1 cellular context compared by ENCODE assay signal in genomic region chr5:40828690-40829661, GRCh38.
TF ChIP-seq lines count a peak whose summit lies in the region.

No MANE protein-coding gene starts in this region.

TF ChIP-seq in K562, 482 proteins besides CTCF, POLR2A, EP300 and RAD21 (continued from another document):
- TF ChIP-seq THAP12 (CRISPR knock-in tag; IDR thresholded peaks at IDR 0.05) = no peak; the same call in 1 of the 2 replicates
- TF ChIP-seq ZNF140 (CRISPR knock-in tag; IDR thresholded peaks at IDR 0.05) = no peak
- no peak for TF ChIP-seq ZNF239 (CRISPR knock-in tag; IDR thresholded peaks at IDR 0.05)
- TF ChIP-seq, protein P1, sequence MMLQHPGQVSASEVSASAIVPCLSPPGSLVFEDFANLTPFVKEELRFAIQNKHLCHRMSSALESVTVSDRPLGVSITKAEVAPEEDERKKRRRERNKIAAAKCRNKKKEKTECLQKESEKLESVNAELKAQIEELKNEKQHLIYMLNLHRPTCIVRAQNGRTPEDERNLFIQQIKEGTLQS (IDR thresholded peaks at IDR 0.05) = no peak
- TF ChIP-seq, protein P1 (CRISPR knock-in tag; conservative IDR thresholded peaks at IDR 0.05) = peak; percentile 65; the same call in 1 of the 2 replicates
- no peak for TF ChIP-seq GTF2A2 (tag; IDR thresholded peaks at IDR 0.05)
- TF ChIP-seq GATA2 (CRISPR knock-in tag; IDR thresholded peaks at IDR 0.05) = no peak
- no peak for TF ChIP-seq ZNF197 (CRISPR knock-in tag; IDR thresholded peaks at IDR 0.05; ENCODE audit: low read depth)
- TF ChIP-seq ETV1 (tag; conservative IDR thresholded peaks at IDR 0.05; ENCODE audit: low read depth) = no peak
- TF ChIP-seq VEZF1 (CRISPR knock-in tag; IDR thresholded peaks at IDR 0.05) = no peak
- no peak for TF ChIP-seq CEBPG (CRISPR knock-in tag; IDR thresholded peaks at IDR 0.05)
- TF ChIP-seq CEBPG (tag; conservative IDR thresholded peaks at IDR 0.05 in 1 of 2, IDR thresholded peaks at IDR 0.05 in 1 of 2) = no peak
- TF ChIP-seq SREBF2 (CRISPR knock-in tag; IDR thresholded peaks at IDR 0.05) = no peak
- TF ChIP-seq BCOR (IDR thresholded peaks at IDR 0.05) = no peak
- no peak for TF ChIP-seq C11orf30 (IDR thresholded peaks at IDR 0.05; ENCODE audit: low read depth)
- TF ChIP-seq, protein P2, sequence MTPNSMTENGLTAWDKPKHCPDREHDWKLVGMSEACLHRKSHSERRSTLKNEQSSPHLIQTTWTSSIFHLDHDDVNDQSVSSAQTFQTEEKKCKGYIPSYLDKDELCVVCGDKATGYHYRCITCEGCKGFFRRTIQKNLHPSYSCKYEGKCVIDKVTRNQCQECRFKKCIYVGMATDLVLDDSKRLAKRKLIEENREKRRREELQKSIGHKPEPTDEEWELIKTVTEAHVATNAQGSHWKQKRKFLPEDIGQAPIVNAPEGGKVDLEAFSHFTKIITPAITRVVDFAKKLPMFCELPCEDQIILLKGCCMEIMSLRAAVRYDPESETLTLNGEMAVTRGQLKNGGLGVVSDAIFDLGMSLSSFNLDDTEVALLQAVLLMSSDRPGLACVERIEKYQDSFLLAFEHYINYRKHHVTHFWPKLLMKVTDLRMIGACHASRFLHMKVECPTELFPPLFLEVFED (CRISPR knock-in tag; conservative IDR thresholded peaks at IDR 0.05) = peak; percentile 94
- no peak for TF ChIP-seq FOXK2 (conservative IDR thresholded peaks at IDR 0.05 in 1 of 2, IDR thresholded peaks at IDR 0.05 in 1 of 2; ENCODE audit: low read depth in 2 of 2)
- no peak for TF ChIP-seq KDM4B (IDR thresholded peaks at IDR 0.05; ENCODE audit: borderline replicate concordance in 2 of 2, low read depth in 1 of 2)
- peak; percentile 51; the same call in 1 of the 2 replicates for TF ChIP-seq SMAD3 (CRISPR knock-in tag; conservative IDR thresholded peaks at IDR 0.05)
- TF ChIP-seq CHD4 (IDR thresholded peaks at IDR 0.05; ENCODE audit: insufficient read depth, insufficient replicate concordance, low read depth, low read length, poor library complexity, severe bottlenecking) = no peak
- no peak for TF ChIP-seq SREBF1 (IDR thresholded peaks at IDR 0.05; ENCODE audit: borderline replicate concordance, low read depth, low read length)
- TF ChIP-seq, protein P3, sequence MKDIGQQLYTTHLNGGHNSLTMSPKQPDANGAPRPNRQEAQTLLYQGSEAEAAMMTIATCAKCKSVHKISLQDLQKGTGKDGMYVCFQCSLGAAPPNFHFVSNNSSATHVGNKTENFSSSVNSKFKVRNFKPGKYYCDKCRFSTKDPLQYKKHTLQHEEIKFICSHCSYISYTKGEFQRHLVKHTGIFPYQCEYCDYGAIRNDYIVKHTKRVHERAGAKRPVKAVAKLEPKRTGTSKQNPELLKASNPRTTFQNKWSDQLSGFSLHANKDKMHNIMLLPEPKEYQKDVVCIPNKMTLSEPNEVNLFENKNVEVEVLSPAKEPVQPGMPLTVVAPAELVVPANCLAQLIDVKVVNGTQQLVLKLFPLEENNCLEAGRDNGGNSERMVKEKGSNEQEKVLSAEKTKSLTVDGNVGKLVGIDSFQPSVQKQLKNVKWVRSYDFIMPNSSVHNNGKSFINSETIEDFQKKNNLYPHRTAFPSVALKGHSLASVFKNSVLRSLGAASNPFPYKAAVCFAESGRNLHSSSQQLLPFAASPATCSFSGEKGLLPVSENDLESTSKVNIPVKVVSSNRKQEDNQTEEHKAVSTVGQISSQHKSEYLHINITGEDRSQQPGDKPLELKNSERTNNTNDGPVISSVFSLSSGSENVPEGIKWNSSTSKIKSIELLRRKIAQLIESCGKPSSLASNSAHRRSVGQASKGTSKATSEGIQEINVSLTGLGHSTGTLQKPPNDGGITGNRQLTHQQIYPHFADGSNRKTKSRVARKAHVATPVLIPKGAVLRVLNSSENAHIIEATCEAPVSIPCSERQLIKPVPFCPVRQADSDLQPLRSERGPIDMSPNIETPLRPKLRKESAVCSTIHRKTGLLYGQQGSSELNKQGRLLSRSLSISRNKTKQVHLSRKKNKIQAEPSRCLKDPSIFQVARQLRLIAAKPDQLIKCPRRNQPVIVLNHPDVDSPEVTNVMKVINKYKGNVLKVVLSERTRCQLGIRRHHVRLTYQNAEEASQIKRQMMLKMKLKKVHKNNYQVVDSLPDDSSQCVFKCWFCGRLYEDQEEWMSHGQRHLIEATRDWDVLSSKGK (CRISPR knock-in tag; IDR thresholded peaks at IDR 0.05) = no peak
- TF ChIP-seq HNRNPL (IDR thresholded peaks at IDR 0.05; ENCODE audit: low read depth, low read length) = no peak
- no peak for TF ChIP-seq CEBPB (tag; IDR thresholded peaks at IDR 0.05)
- TF ChIP-seq NCOA2 (IDR thresholded peaks at IDR 0.05; ENCODE audit: partially characterized antibody in 2 of 2) = no peak
- TF ChIP-seq, protein P4, sequence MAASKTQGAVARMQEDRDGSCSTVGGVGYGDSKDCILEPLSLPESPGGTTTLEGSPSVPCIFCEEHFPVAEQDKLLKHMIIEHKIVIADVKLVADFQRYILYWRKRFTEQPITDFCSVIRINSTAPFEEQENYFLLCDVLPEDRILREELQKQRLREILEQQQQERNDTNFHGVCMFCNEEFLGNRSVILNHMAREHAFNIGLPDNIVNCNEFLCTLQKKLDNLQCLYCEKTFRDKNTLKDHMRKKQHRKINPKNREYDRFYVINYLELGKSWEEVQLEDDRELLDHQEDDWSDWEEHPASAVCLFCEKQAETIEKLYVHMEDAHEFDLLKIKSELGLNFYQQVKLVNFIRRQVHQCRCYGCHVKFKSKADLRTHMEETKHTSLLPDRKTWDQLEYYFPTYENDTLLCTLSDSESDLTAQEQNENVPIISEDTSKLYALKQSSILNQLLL (CRISPR knock-in tag; IDR thresholded peaks at IDR 0.05; ENCODE audit: borderline replicate concordance) = no peak
- TF ChIP-seq ATF6 (CRISPR knock-in tag; IDR thresholded peaks at IDR 0.05) = no peak
- no peak for TF ChIP-seq TAF1 (IDR thresholded peaks at IDR 0.05; ENCODE audit: control insufficient read depth, extremely low read depth, insufficient read depth, low read length, severe bottlenecking)
- peak; percentile 23 for TF ChIP-seq NCOA4 (IDR thresholded peaks at IDR 0.05; ENCODE audit: partially characterized antibody)
- peak; percentile 81 for TF ChIP-seq ZNF551 (CRISPR knock-in tag; IDR thresholded peaks at IDR 0.05)
- peak; percentile 56 to 79; a peak in 2 of 4 replicates for TF ChIP-seq BCLAF1 (IDR thresholded peaks at IDR 0.05; ENCODE audit: borderline replicate concordance in 1 of 2, control insufficient read depth in 1 of 2, low read depth in 2 of 2, low read length in 1 of 2)
- TF ChIP-seq ZNF3 (CRISPR knock-in tag; IDR thresholded peaks at IDR 0.05) = 0 out of 2 replicates have a peak, but pooled peaks have one; percentile 6
- TF ChIP-seq ZEB2 (IDR thresholded peaks at IDR 0.05) = no peak
